1 cellular context compared by ENCODE assay signal in the genomic region with DNA sequence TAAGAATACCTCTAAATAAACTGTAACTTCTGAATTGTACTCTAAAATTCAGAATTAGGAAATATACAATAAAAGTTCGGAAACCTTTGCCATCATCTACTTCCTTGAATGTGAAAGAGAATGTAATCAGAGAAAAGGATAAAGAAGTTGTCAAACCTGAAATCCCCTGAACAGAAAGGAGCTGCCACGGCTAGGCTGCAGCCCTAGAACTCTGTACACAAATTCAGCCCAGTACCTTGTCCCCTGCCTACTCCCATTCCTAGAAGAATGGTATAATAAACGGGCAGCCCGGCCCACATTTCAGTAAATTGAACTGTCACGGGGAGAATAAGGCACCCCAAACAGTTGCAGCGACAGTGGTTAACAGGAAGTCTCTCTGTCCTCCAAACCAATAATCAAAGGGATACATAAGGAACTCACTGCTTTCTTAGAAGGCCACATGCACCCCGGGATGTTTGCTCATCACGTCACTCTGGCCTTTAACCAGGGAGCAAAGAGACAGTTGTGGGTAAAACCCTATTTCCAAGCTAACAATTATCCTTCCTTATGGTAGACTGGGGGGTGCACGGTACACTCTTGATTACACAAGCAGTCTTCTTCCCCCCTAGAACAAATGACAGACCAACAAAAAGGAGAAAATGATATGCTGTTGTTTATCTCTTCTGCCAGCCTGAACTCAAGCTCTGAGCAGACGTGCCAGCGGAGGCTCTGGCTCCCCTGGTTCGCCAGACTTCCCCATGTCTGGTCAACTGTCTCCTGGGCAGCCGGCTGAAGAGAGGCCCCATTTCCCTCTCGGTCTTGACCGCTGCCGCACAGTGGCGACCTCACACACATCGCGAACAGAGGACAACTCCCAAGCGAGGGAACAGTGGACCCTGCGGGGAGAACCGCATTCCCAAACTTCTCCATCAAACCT.
TF ChIP-seq lines count a peak whose summit lies in the region.

No MANE protein-coding gene starts in this region.

TF ChIP-seq in K562, 482 proteins besides CTCF, POLR2A, EP300 and RAD21 (continues in another document):
- TF ChIP-seq TAL1 (IDR thresholded peaks at IDR 0.05) (no peak), MBD2 (IDR thresholded peaks at IDR 0.05; ENCODE audit: borderline replicate concordance, low read depth) (no peak), CBX3 (IDR thresholded peaks at IDR 0.05; ENCODE audit: borderline replicate concordance in 1 of 2, low read length in 2 of 2) (no peak), NFIC (IDR thresholded peaks at IDR 0.05) (no peak), NFRKB (IDR thresholded peaks at IDR 0.05; ENCODE audit: low read depth) (0 out of 2 replicates have a peak, but pooled peaks have one; percentile 68), ZNF282 (CRISPR knock-in tag; IDR thresholded peaks at IDR 0.05) (no peak), ZBTB9 (CRISPR knock-in tag; IDR thresholded peaks at IDR 0.05) (no peak), SPI1 (IDR thresholded peaks at IDR 0.05; ENCODE audit: borderline replicate concordance, low read depth, low read length) (0 out of 2 replicates have a peak, but pooled peaks have one; percentile 24), DNMT1 (IDR thresholded peaks at IDR 0.05) (no peak), THAP12 (CRISPR knock-in tag; IDR thresholded peaks at IDR 0.05) (no peak), SP1 (CRISPR knock-in tag; IDR thresholded peaks at IDR 0.05) (0 out of 2 replicates have a peak, but pooled peaks have one; percentile 21), UBTF (IDR thresholded peaks at IDR 0.05; ENCODE audit: borderline replicate concordance in 1 of 2, low read depth in 2 of 2, low read length in 2 of 2) (peak in 1 of 2 experiments; percentile 73; a peak in 1 of 4 replicates), SMARCB1 (IDR thresholded peaks at IDR 0.05; ENCODE audit: insufficient read length, low read depth) (no peak), YY1 (IDR thresholded peaks at IDR 0.05; ENCODE audit: borderline replicate concordance in 1 of 3, control insufficient read depth in 1 of 3, extremely low read depth in 1 of 3, insufficient read depth in 3 of 3, insufficient read length in 1 of 3, insufficient replicate concordance in 2 of 3, low read depth in 1 of 3, low read length in 2 of 3) (peak in 1 of 3 experiments; percentile 47), GABPB1 (CRISPR knock-in tag; IDR thresholded peaks at IDR 0.05) (no peak), ARNT (IDR thresholded peaks at IDR 0.05) (no peak), MNT (conservative IDR thresholded peaks at IDR 0.05) (0 out of 4 replicates have a peak, but pooled peaks of 1 of the 2 experiments have one; percentile 31), MYNN (IDR thresholded peaks at IDR 0.05) (0 out of 2 replicates have a peak, but pooled peaks have one; percentile 17), MYNN (CRISPR knock-in tag; IDR thresholded peaks at IDR 0.05) (no peak), HMBOX1 (IDR thresholded peaks at IDR 0.05) (peak; percentile 36; the same call in 1 of the 2 replicates), ETS1 (conservative IDR thresholded peaks at IDR 0.05; ENCODE audit: control insufficient read depth, low read depth, low read length) (no peak), CREBBP (IDR thresholded peaks at IDR 0.05; ENCODE audit: low read depth, low read length) (no peak), CAMTA2 (CRISPR knock-in tag; conservative IDR thresholded peaks at IDR 0.05) (no peak), RREB1 (CRISPR knock-in tag; IDR thresholded peaks at IDR 0.05) (no peak), E2F6 (IDR thresholded peaks at IDR 0.05; ENCODE audit: borderline replicate concordance in 1 of 2, extremely low read depth in 1 of 2, insufficient read depth in 1 of 2, insufficient read length in 1 of 2, low read depth in 1 of 2, low read length in 1 of 2, poor library complexity in 1 of 2, severe bottlenecking in 1 of 2) (peak in 1 of 2 experiments; percentile 18), HMG20A (CRISPR knock-in tag; conservative IDR thresholded peaks at IDR 0.05) (no peak), BRF2 (IDR thresholded peaks at IDR 0.05; ENCODE audit: borderline replicate concordance, insufficient read depth, insufficient read length) (no peak), RBFOX2 (IDR thresholded peaks at IDR 0.05; ENCODE audit: low read depth, low read length) (peak; percentile 35), ZNF197 (CRISPR knock-in tag; IDR thresholded peaks at IDR 0.05; ENCODE audit: low read depth) (no peak), MED1 (CRISPR knock-in tag; IDR thresholded peaks at IDR 0.05; ENCODE audit: borderline replicate concordance) (no peak), SMAD4 (CRISPR knock-in tag; conservative IDR thresholded peaks at IDR 0.05) (peak; percentile 48; the same call in 1 of the 2 replicates), U2AF2 (optimal IDR thresholded peaks at IDR 0.05; ENCODE audit: low read depth, low read length) (no peak), ZNF696 (CRISPR knock-in tag; conservative IDR thresholded peaks at IDR 0.05) (no peak), ARHGAP35 (IDR thresholded peaks at IDR 0.05; ENCODE audit: partially characterized antibody) (no peak), ATF7 (IDR thresholded peaks at IDR 0.05) (peak; percentile 20; the same call in 1 of the 2 replicates)
